Comparison of ENCODE assay signal across 8 cellular contexts in genomic region chr15:58627706-58628105, GRCh38.
DNase-seq lines count a peak whose midpoint lies in the region; ATAC-seq and TF ChIP-seq lines count a peak whose summit lies in the region.

No MANE protein-coding gene starts in this region.

- in situ Hi-C loops in gastrocnemius medialis (cut with MboI; ENCODE audit: low sequenced_read_pairs in 4 of 4): no loop called here

- no peak for ATAC-seq in DND-41 (ENCODE audit: insufficient read depth, low read depth)
- peak in 1 of 2 donors; percentile 73 for ATAC-seq in gastrocnemius medialis
- no peak for ATAC-seq in HG02588 (IDR thresholded peaks at IDR 0.05; ENCODE audit: unreplicated experiment)
- ATAC-seq in GM18870 (IDR thresholded peaks at IDR 0.05; ENCODE audit: unreplicated experiment): no peak
- no peak for ATAC-seq in GM21367 (IDR thresholded peaks at IDR 0.05; ENCODE audit: unreplicated experiment)

- H3K27me3 Mint-ChIP-seq in activated CD4-positive, alpha-beta memory T cell treated with anti-CD3 and anti-CD28 coated beads for 36 hours: no peaks in the 10 kb centered on the region

- CTCF ChIA-PET in activated CD4-positive, alpha-beta memory T cell treated with anti-CD3 and anti-CD28 coated beads for 36 hours (lab: Charles Lee): interaction anchor here (1.8 kb wide), 1 partner anchor 11 kb away, joined by 4 read pairs; no protein-coding TSS in a partner anchor

- H3K9me3 ChIP-seq in DND-41 (ENCODE audit: insufficient read depth, low read length, severe bottlenecking): no peaks in the 10 kb centered on the region
- H3K9me3 ChIP-seq in gastrocnemius medialis: no peaks in the 10 kb centered on the region

- no peaks in the 10 kb centered on the region for H3K9me3 Mint-ChIP-seq in activated CD4-positive, alpha-beta memory T cell treated with anti-CD3 and anti-CD28 coated beads for 36 hours

- peaks cover 34% of the 10 kb centered on the region for H3K36me3 Mint-ChIP-seq in activated CD4-positive, alpha-beta memory T cell treated with anti-CD3 and anti-CD28 coated beads for 36 hours

- H3K27me3 ChIP-seq in DND-41 (ENCODE audit: insufficient read depth, low read length, poor library complexity) (no peaks in the 10 kb centered on the region), gastrocnemius medialis (no peaks in the 10 kb centered on the region)

- H3K79me2 ChIP-seq in DND-41 (ENCODE audit: insufficient read depth, low read length): peaks cover 9% of the 10 kb centered on the region

- H3K4me1 Mint-ChIP-seq in activated CD4-positive, alpha-beta memory T cell treated with anti-CD3 and anti-CD28 coated beads for 36 hours (ENCODE audit: low read depth): peaks cover 46% of the 10 kb centered on the region

- DNase-seq in DND-41 (no peak), fibroblast of the aortic adventitia (ENCODE audit: low read depth) (peak; percentile 5), gastrocnemius medialis (no peak)
- DNase-seq in activated CD4-positive, alpha-beta memory T cell treated with anti-CD3 and anti-CD28 coated beads for 36 hours: no peak
- no peak for DNase-seq in effector CD8-positive, alpha-beta T cell (lab: John Stamatoyannopoulos, UW)

- no peaks in the 10 kb centered on the region for H4K20me1 ChIP-seq in DND-41 (ENCODE audit: insufficient read depth, low read length)

- peak overlapping the region; percentile 62; the same call in 1 of the 2 replicates for H3K4me2 ChIP-seq in DND-41 (ENCODE audit: insufficient read depth, low read length)

- H3K4me3 ChIP-seq in DND-41 (ENCODE audit: low read depth in 1 of 2, low read length in 2 of 2) (no peak overlapping the region), fibroblast of the aortic adventitia (ENCODE audit: low read depth, low read length) (no peak overlapping the region), gastrocnemius medialis (no peak overlapping the region)

- peak overlapping the region; percentile 92 for H3K27ac Mint-ChIP-seq in activated CD4-positive, alpha-beta memory T cell treated with anti-CD3 and anti-CD28 coated beads for 36 hours

- no peak for TF ChIP-seq POLR2A in gastrocnemius medialis (IDR thresholded peaks at IDR 0.05)

- H2AFZ ChIP-seq in DND-41 (ENCODE audit: low read depth, low read length): no peak overlapping the region

- peak overlapping the region; percentile 73 for H3K4me3 Mint-ChIP-seq in activated CD4-positive, alpha-beta memory T cell treated with anti-CD3 and anti-CD28 coated beads for 36 hours

- TF ChIP-seq CTCF in DND-41 (IDR thresholded peaks at IDR 0.05; ENCODE audit: borderline replicate concordance, extremely low read depth, low read length, poor library complexity, severe bottlenecking) (no peak), fibroblast of the aortic adventitia (IDR thresholded peaks at IDR 0.05; ENCODE audit: insufficient read depth, low read length) (no peak), gastrocnemius medialis (IDR thresholded peaks at IDR 0.05 in 4 of 5, conservative IDR thresholded peaks at IDR 0.05 in 1 of 5) (no peak)

- intact Hi-C loops in activated CD4-positive, alpha-beta memory T cell treated with anti-CD3 and anti-CD28 coated beads for 36 hours (cut with micrococcal nuclease): no loop called here
- intact Hi-C loops in gastrocnemius medialis (cut with DNase I; ENCODE audit: low total_unique reads): no loop called here

- peak overlapping the region; percentile 55; the same call in 1 of the 2 replicates for H3K9ac ChIP-seq in DND-41 (ENCODE audit: low read depth, low read length)

- H3K27ac ChIP-seq in DND-41 (ENCODE audit: low read length) (peak overlapping the region; percentile 84), gastrocnemius medialis (peak overlapping the region; percentile 55 to 77 (median 71))

- peaks cover 24% of the 10 kb centered on the region for H3K4me1 ChIP-seq in DND-41 (ENCODE audit: insufficient read depth, low read length)
- H3K4me1 ChIP-seq in gastrocnemius medialis: peaks cover 19 to 28% of the 10 kb centered on the region in 2 donors

- POLR2A ChIA-PET in activated CD4-positive, alpha-beta memory T cell treated with anti-CD3 and anti-CD28 coated beads for 36 hours (lab: Charles Lee): interaction anchor here (0.8 to 1.2 kb wide), 2 partner anchors 121 to 122 kb away, joined by 3 to 4 read pairs; partner anchors contain the start of gene ADAM10

- H3K36me3 ChIP-seq in DND-41 (ENCODE audit: insufficient read depth, low read length) (peaks cover 49% of the 10 kb centered on the region), gastrocnemius medialis (peaks cover 0 to 14% of the 10 kb centered on the region in 2 donors)
